ENCODE assay signal across 31 cellular contexts in genomic region chr3:59299561-59299960, GRCh38.
"Had no signal": no experiment of that assay in that cellular context is flagged by ENCODE, and none has a peak within 500 bp of the region (broad histone marks: within the 10 kb centered on the region; RNA-seq: fewer than 3 reads in every experiment).

No MANE protein-coding gene starts in this region.

- H3K4me3 Mint-ChIP-seq: activated B cell treated with CpG ODN at 0.5 μM for 24 hours; activated CD4-positive, alpha-beta memory T cell treated with anti-CD3 and anti-CD28 coated beads, Interleukin-2, amount 10 ng/mL, durations not matched to agents 7 days and 5 days; activated CD4-positive, alpha-beta T cell treated with anti-CD3 and anti-CD28 coated beads, Interleukin-2, amount 10 ng/mL, durations not matched to agents 7 days and 5 days; activated CD8-positive, alpha-beta memory T cell treated with anti-CD3 and anti-CD28 coated beads, Interleukin-2, amount 10 ng/mL, durations not matched to agents 7 days and 5 days; activated CD8-positive, alpha-beta T cell treated with anti-CD3 and anti-CD28 coated beads, Interleukin-2, amount 10 ng/mL, durations not matched to agents 7 days and 5 days; activated naive CD4-positive, alpha-beta T cell treated with anti-CD3 and anti-CD28 coated beads, Interleukin-2, amount 10 ng/mL, durations not matched to agents 7 days and 5 days; activated naive CD4-positive, alpha-beta T cell treated with anti-CD3 and anti-CD28 coated beads, Interleukin-2, amount 50 U/mL, for 24 hours; activated naive CD8-positive, alpha-beta T cell; activated naive CD8-positive, alpha-beta T cell treated with anti-CD3 and anti-CD28 coated beads, Interleukin-2, amount 10 ng/mL, durations not matched to agents 7 days and 5 days; activated naive CD8-positive, alpha-beta T cell treated with anti-CD3 and anti-CD28 coated beads, Interleukin-2, amount 50 U/mL, for 24 hours; activated T-cell treated with anti-CD3 and anti-CD28 coated beads, Interleukin-2, amount 50 U/mL, for 24 hours; brain; central memory CD8-positive, alpha-beta T cell; T-helper 1 cell treated with Interleukin-12 subunit alpha and Interleukin-12 subunit beta and Interleukin-4 antibody, amounts not matched to agents 30 μg/mL and 1 μg/mL, for 36 hours; T-helper 2 cell treated with Interferon-gamma antibody and Interleukin-4, amounts not matched to agents 5 μg/mL and 100 μg/mL, for 36 hours had no signal

- DNase-seq: activated B cell treated with CpG ODN at 0.5 μM for 24 hours; activated CD4-positive, alpha-beta memory T cell treated with anti-CD3 and anti-CD28 coated beads, Interleukin-2, amount 10 ng/mL, durations not matched to agents 7 days and 5 days; activated CD4-positive, alpha-beta T cell treated with anti-CD3 and anti-CD28 coated beads for 4 hours; activated CD4-positive, alpha-beta T cell treated with anti-CD3 and anti-CD28 coated beads, Interleukin-2, amount 10 ng/mL, durations not matched to agents 7 days and 5 days; activated CD4-positive, alpha-beta T cell treated with anti-CD3 and anti-CD28 coated beads, Interleukin-2, amount 50 U/mL, for 48 hours; activated CD4-positive, CD25-positive, alpha-beta regulatory T cell treated with anti-CD3 and anti-CD28 coated beads, Interleukin-2, amount 50 U/mL, for 72 hours; activated CD8-positive, alpha-beta memory T cell treated with anti-CD3 and anti-CD28 coated beads for 24 hours; activated CD8-positive, alpha-beta memory T cell treated with anti-CD3 and anti-CD28 coated beads, Interleukin-2, amount 10 ng/mL, durations not matched to agents 7 days and 5 days; activated CD8-positive, alpha-beta memory T cell treated with anti-CD3 and anti-CD28 coated beads, Interleukin-2, amount 50 U/mL, for 48 hours; activated CD8-positive, alpha-beta T cell treated with anti-CD3 and anti-CD28 coated beads, Interleukin-2, amount 10 ng/mL, durations not matched to agents 7 days and 5 days; activated effector memory CD4-positive, alpha-beta T cell treated with Interleukin-2 at 50 U/mL for 16 hours; activated gamma-delta T cell; activated naive CD4-positive, alpha-beta T cell treated with anti-CD3 and anti-CD28 coated beads, Interleukin-2, amount 10 ng/mL, durations not matched to agents 7 days and 5 days; activated naive CD4-positive, alpha-beta T cell treated with Interleukin-2 at 50 U/mL for 16 hours; activated naive CD8-positive, alpha-beta T cell treated with anti-CD3 and anti-CD28 coated beads, Interleukin-2, amount 10 ng/mL, durations not matched to agents 7 days and 5 days; activated naive CD8-positive, alpha-beta T cell treated with anti-CD3 and anti-CD28 coated beads, Interleukin-2, amount 50 U/mL, for 24 hours; activated T-cell treated with anti-CD3 and anti-CD28 coated beads, Interleukin-2, amount 50 U/mL, for 24 hours; activated T-cell treated with anti-CD3 and anti-CD28 coated beads, Interleukin-2, amount 50 U/mL, for 48 hours; amygdala; anterior cingulate cortex; caudate nucleus; cerebellar nuclear complex; T-helper 2 cell; T-helper 9 cell had no signal

- H3K36me3 Mint-ChIP-seq: activated naive CD4-positive, alpha-beta T cell treated with anti-CD3 and anti-CD28 coated beads, Interleukin-2, amount 10 ng/mL, durations not matched to agents 7 days and 5 days; activated naive CD8-positive, alpha-beta T cell treated with anti-CD3 and anti-CD28 coated beads, Interleukin-2, amount 10 ng/mL, durations not matched to agents 7 days and 5 days; brain had no signal

- H3K27ac Mint-ChIP-seq: activated B cell treated with CpG ODN at 0.5 μM for 24 hours; activated CD4-positive, alpha-beta memory T cell treated with anti-CD3 and anti-CD28 coated beads, Interleukin-2, amount 10 ng/mL, durations not matched to agents 7 days and 5 days; activated CD4-positive, alpha-beta T cell treated with anti-CD3 and anti-CD28 coated beads, Interleukin-2, amount 10 ng/mL, durations not matched to agents 7 days and 5 days; activated CD8-positive, alpha-beta memory T cell treated with anti-CD3 and anti-CD28 coated beads, Interleukin-2, amount 10 ng/mL, durations not matched to agents 7 days and 5 days; activated CD8-positive, alpha-beta T cell treated with anti-CD3 and anti-CD28 coated beads, Interleukin-2, amount 10 ng/mL, durations not matched to agents 7 days and 5 days; activated naive CD4-positive, alpha-beta T cell treated with anti-CD3 and anti-CD28 coated beads, Interleukin-2, amount 10 ng/mL, durations not matched to agents 7 days and 5 days; activated naive CD4-positive, alpha-beta T cell treated with anti-CD3 and anti-CD28 coated beads, Interleukin-2, amount 50 U/mL, for 24 hours; activated naive CD8-positive, alpha-beta T cell; activated naive CD8-positive, alpha-beta T cell treated with anti-CD3 and anti-CD28 coated beads, Interleukin-2, amount 10 ng/mL, durations not matched to agents 7 days and 5 days; activated naive CD8-positive, alpha-beta T cell treated with anti-CD3 and anti-CD28 coated beads, Interleukin-2, amount 50 U/mL, for 24 hours; activated T-cell treated with anti-CD3 and anti-CD28 coated beads, Interleukin-2, amount 50 U/mL, for 24 hours; activated T-helper 2 cell treated with anti-CD3 and anti-CD28 coated beads, Interferon-gamma antibody, Interleukin-2, Interleukin-4, amounts not matched to agents 10 μg/mL and 5 μg/mL and 100 μg/mL, durations not matched to agents 14 hours and 24 hours and 36 hours; brain; T-helper 1 cell treated with Interleukin-12 subunit alpha and Interleukin-12 subunit beta and Interleukin-4 antibody, amounts not matched to agents 30 μg/mL and 1 μg/mL, for 36 hours; T-helper 2 cell treated with Interferon-gamma antibody and Interleukin-4, amounts not matched to agents 5 μg/mL and 100 μg/mL, for 36 hours had no signal

- ATAC-seq: activated CD8-positive, alpha-beta memory T cell treated with anti-CD3 and anti-CD28 coated beads, Interleukin-2, amount 10 ng/mL, durations not matched to agents 7 days and 5 days; activated CD8-positive, alpha-beta T cell treated with anti-CD3 and anti-CD28 coated beads, Interleukin-2, amount 10 ng/mL, durations not matched to agents 7 days and 5 days; activated naive CD8-positive, alpha-beta T cell treated with anti-CD3 and anti-CD28 coated beads, Interleukin-2, amount 50 U/mL, for 24 hours had no signal

- H3K27me3 Mint-ChIP-seq: activated B cell treated with CpG ODN at 0.5 μM for 24 hours; activated CD4-positive, alpha-beta memory T cell treated with anti-CD3 and anti-CD28 coated beads, Interleukin-2, amount 10 ng/mL, durations not matched to agents 7 days and 5 days; activated CD4-positive, alpha-beta T cell treated with anti-CD3 and anti-CD28 coated beads, Interleukin-2, amount 10 ng/mL, durations not matched to agents 7 days and 5 days; activated naive CD4-positive, alpha-beta T cell treated with anti-CD3 and anti-CD28 coated beads, Interleukin-2, amount 10 ng/mL, durations not matched to agents 7 days and 5 days; activated naive CD4-positive, alpha-beta T cell treated with anti-CD3 and anti-CD28 coated beads, Interleukin-2, amount 50 U/mL, for 24 hours; activated naive CD8-positive, alpha-beta T cell; activated naive CD8-positive, alpha-beta T cell treated with anti-CD3 and anti-CD28 coated beads, Interleukin-2, amount 10 ng/mL, durations not matched to agents 7 days and 5 days; activated naive CD8-positive, alpha-beta T cell treated with anti-CD3 and anti-CD28 coated beads, Interleukin-2, amount 50 U/mL, for 24 hours; activated T-cell treated with anti-CD3 and anti-CD28 coated beads, Interleukin-2, amount 50 U/mL, for 24 hours; brain; central memory CD8-positive, alpha-beta T cell had no signal

- H3K4me1 Mint-ChIP-seq: activated naive CD4-positive, alpha-beta T cell treated with anti-CD3 and anti-CD28 coated beads, Interleukin-2, amount 50 U/mL, for 24 hours; brain; central memory CD8-positive, alpha-beta T cell had no signal
